In the genomic region with DNA sequence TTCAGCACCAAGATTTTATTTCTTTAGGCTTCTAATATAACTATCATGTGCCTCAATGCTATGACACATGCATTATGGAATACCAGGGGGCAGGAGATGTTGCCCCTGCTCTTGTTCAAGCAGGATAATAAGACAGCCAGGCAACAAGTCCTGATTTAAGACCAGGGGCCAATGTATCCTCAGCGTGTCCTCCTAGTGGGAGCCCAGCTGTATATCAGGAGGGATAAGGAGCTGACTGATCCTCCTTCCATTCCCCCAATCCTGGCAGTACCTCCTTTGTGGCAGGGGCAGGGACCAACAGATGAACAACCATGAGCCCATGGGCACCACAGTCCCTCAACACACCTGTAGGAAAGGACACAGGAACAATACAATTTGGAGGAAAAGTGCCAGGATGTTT, we compare ENCODE assay signal across 18 cellular contexts. TPM values are rescaled to one million over a fixed set of nuclear protein-coding genes. Genes with fewer than 3 reads are reported as not detected.
DNase-seq lines count a peak whose midpoint lies in the region; ATAC-seq, FAIRE-seq and TF ChIP-seq lines count a peak whose summit lies in the region.
"Had no signal": no experiment of that assay in that cellular context is flagged by ENCODE, and none has a peak within 500 bp of the region (broad histone marks: within the 10 kb centered on the region; RNA-seq: fewer than 3 reads in every experiment).

No MANE protein-coding gene starts in this region.

- no peak overlapping the region for H4K5ac ChIP-seq in H1 (ENCODE audit: insufficient read length, low read depth, low read length)

- H3K36me3 Mint-ChIP-seq in stimulated activated memory B cell treated with anti-CD40 and anti-IgM and Interleukin-4, amounts not matched to agents 10 μg/mL and 1 μg/mL and 100 μg/mL, for 72 hours = no peaks in the 10 kb centered on the region

- no peaks in the 10 kb centered on the region for H3K9me2 ChIP-seq in MM.1S (replicated peaks; ENCODE audit: insufficient read depth, low read length)

- H3K9me3 ChIP-seq in AG04450 (ENCODE audit: control insufficient read depth, insufficient read depth, low read length) (no peaks in the 10 kb centered on the region), MM.1S (replicated peaks; ENCODE audit: insufficient read depth, low read length) (no peaks in the 10 kb centered on the region), H1 (ENCODE audit: insufficient read depth in 2 of 2, low read depth in 1 of 2, low read length in 1 of 2) (no peaks in the 10 kb centered on the region), gastrocnemius medialis (no peaks in the 10 kb centered on the region)
- H3K9me3 ChIP-seq: prostate gland had no signal

- no peaks in the 10 kb centered on the region for H3K4me1 Mint-ChIP-seq in stimulated activated memory B cell treated with anti-CD40 and anti-IgM and Interleukin-4, amounts not matched to agents 10 μg/mL and 1 μg/mL and 100 μg/mL, for 72 hours

- no peak overlapping the region for H3K23ac ChIP-seq in H1 (ENCODE audit: insufficient read length)

- H3K4me3 Mint-ChIP-seq in stimulated activated memory B cell treated with anti-CD40 and anti-IgM and Interleukin-4, amounts not matched to agents 10 μg/mL and 1 μg/mL and 100 μg/mL, for 72 hours = no peak overlapping the region
- H3K4me3 Mint-ChIP-seq: activated CD8-positive, alpha-beta memory T cell treated with anti-CD3 and anti-CD28 coated beads, Interleukin-2, amount 10 ng/mL, durations not matched to agents 7 days and 5 days; naive thymus-derived CD8-positive, alpha-beta T cell; T-helper 1 cell treated with Interleukin-12 subunit alpha and Interleukin-12 subunit beta and Interleukin-4 antibody, amounts not matched to agents 30 μg/mL and 1 μg/mL, for 36 hours had no signal

- H2BK20ac ChIP-seq in H1 (ENCODE audit: low read length) = no peak overlapping the region

- no peak overlapping the region for H3K4me3 ChIP-seq in AG04450 (ENCODE audit: low read depth, low read length)
- no peak overlapping the region for H3K4me3 ChIP-seq in MM.1S (ENCODE audit: low read length)
- H3K4me3 ChIP-seq in H1 (ENCODE audit: extremely low read depth in 1 of 4, insufficient read depth in 2 of 4, low read depth in 3 of 4, low read length in 4 of 4) = no peak overlapping the region
- H3K4me3 ChIP-seq in gastrocnemius medialis = no peak overlapping the region
- H3K4me3 ChIP-seq: prostate gland had no signal

- H3K79me1 ChIP-seq in H1 (ENCODE audit: low read depth, low read length) = peaks cover 2% of the 10 kb centered on the region

- 89% methylated on average over 1 of the region's 1 CpG; no CpG with 5 or more reads in 1 of the 2 experiments for WGBS in H1 (ENCODE audit: extremely low coverage in 1 of 2, insufficient coverage in 1 of 2, insufficient read length in 1 of 2, insufficient replicate concordance in 2 of 2, low coverage in 1 of 2, low lambda C conversion rate in 2 of 2, missing lambda C conversion rate in 1 of 2), 2 experiments

- no peak for TF ChIP-seq EP300 in H1 (IDR thresholded peaks at IDR 0.05; ENCODE audit: borderline replicate concordance in 1 of 2, low read depth in 2 of 2, low read length in 2 of 2)

- H3K79me2 ChIP-seq in MM.1S (ENCODE audit: low read length) (peaks cover 6% of the 10 kb centered on the region; the same call in 1 of the 2 replicates), H1 (ENCODE audit: control insufficient read depth in 1 of 2, insufficient read depth in 2 of 2, low read length in 2 of 2) (peaks cover 4 to 27% of the 10 kb centered on the region in 2 experiments; a peak in 3 of 4 replicates)

- no peak overlapping the region for H3K4ac ChIP-seq in H1 (replicated peaks; ENCODE audit: insufficient read length, low read depth, low read length)

- TF ChIP-seq POLR2A in H1 (IDR thresholded peaks at IDR 0.05; ENCODE audit: control extremely low read depth in 1 of 2, low read depth in 2 of 2, low read length in 2 of 2) (no peak), gastrocnemius medialis (IDR thresholded peaks at IDR 0.05) (no peak)

- no peak overlapping the region for H3K9ac ChIP-seq in MM.1S (ENCODE audit: low read length)
- no peak overlapping the region for H3K9ac ChIP-seq in H1 (replicated peaks in 1 of 4; ENCODE audit: extremely low read depth in 1 of 4, low read depth in 3 of 4, low read length in 3 of 4)

- H3K27ac Mint-ChIP-seq in stimulated activated memory B cell treated with anti-CD40 and anti-IgM and Interleukin-4, amounts not matched to agents 10 μg/mL and 1 μg/mL and 100 μg/mL, for 72 hours = no peak overlapping the region
- H3K27ac Mint-ChIP-seq: activated CD8-positive, alpha-beta memory T cell treated with anti-CD3 and anti-CD28 coated beads, Interleukin-2, amount 10 ng/mL, durations not matched to agents 7 days and 5 days; naive thymus-derived CD8-positive, alpha-beta T cell; T-helper 1 cell treated with Interleukin-12 subunit alpha and Interleukin-12 subunit beta and Interleukin-4 antibody, amounts not matched to agents 30 μg/mL and 1 μg/mL, for 36 hours had no signal

- peak in 1 of 2 experiments; percentile 5; a peak in 1 of 4 replicates for TF ChIP-seq RAD21 in H1 (IDR thresholded peaks at IDR 0.05 in 1 of 2, conservative IDR thresholded peaks at IDR 0.05 in 1 of 2; ENCODE audit: low read depth in 2 of 2, low read length in 2 of 2)

- no peak overlapping the region for H3K14ac ChIP-seq in H1 (ENCODE audit: insufficient read length)

- peaks cover 14% of the 10 kb centered on the region for H3F3A ChIP-seq in MM.1S (ENCODE audit: insufficient read depth, low read length)

- peak overlapping the region; percentile 41; the same call in 1 of the 2 replicates for H3K4me2 ChIP-seq in MM.1S (ENCODE audit: low read depth, low read length)
- H3K4me2 ChIP-seq in H1 (ENCODE audit: insufficient read depth in 1 of 2, low read depth in 2 of 2, low read length in 2 of 2) = no peak overlapping the region

- no peak overlapping the region for H3K18ac ChIP-seq in H1 (ENCODE audit: extremely low read depth, low read length)

- H4K8ac ChIP-seq in H1 (ENCODE audit: extremely low read depth, insufficient read depth, low read length) = no peak overlapping the region

- H2BK15ac ChIP-seq in H1 (ENCODE audit: low read length) = no peak overlapping the region

- H2BK5ac ChIP-seq in H1 (ENCODE audit: low read depth, low read length) = no peak overlapping the region

- FAIRE-seq in H1 (lab: Jason Lieb, UNC) = no peak

- POLR2A ChIA-PET in AG04450 (lab: Yijun Ruan, JAX) = no interaction called here
- POLR2A ChIA-PET in H1 (lab: Charles Lee; ENCODE audit: partially characterized antibody) = no interaction called here

- H2AK5ac ChIP-seq in H1 (ENCODE audit: low read depth, low read length) = no peak overlapping the region

- TF ChIP-seq CTCF in AG04450 (IDR thresholded peaks at IDR 0.05; ENCODE audit: low read depth, low read length) (peak; percentile 17; the same call in 1 of the 2 replicates), MM.1S (IDR thresholded peaks at IDR 0.05; ENCODE audit: low read length) (no peak), H1 (IDR thresholded peaks at IDR 0.05; ENCODE audit: control extremely low read depth in 1 of 3, insufficient read depth in 1 of 3, low read depth in 1 of 3, low read length in 3 of 3) (peak in 2 of 3 experiments; percentile 6 to 20; a peak in 2 of 4 replicates), gastrocnemius medialis (IDR thresholded peaks at IDR 0.05 in 4 of 5, conservative IDR thresholded peaks at IDR 0.05 in 1 of 5) (no peak)

- H3K27ac ChIP-seq in AG04450 (ENCODE audit: low read depth, low read length) (no peak overlapping the region), MM.1S (ENCODE audit: low read length) (no peak overlapping the region), H1 (ENCODE audit: low read depth, low read length) (no peak overlapping the region), gastrocnemius medialis (peak overlapping the region; percentile 92 to 97 (median 93))

- peaks cover 81% of the 10 kb centered on the region for H3K27me3 Mint-ChIP-seq in stimulated activated memory B cell treated with anti-CD40 and anti-IgM and Interleukin-4, amounts not matched to agents 10 μg/mL and 1 μg/mL and 100 μg/mL, for 72 hours

- no peaks in the 10 kb centered on the region for H3K27me3 ChIP-seq in AG04450 (ENCODE audit: control insufficient read depth, insufficient read depth, low read length)
- no peaks in the 10 kb centered on the region for H3K27me3 ChIP-seq in MM.1S (replicated peaks; ENCODE audit: insufficient read depth, low read length)
- H3K27me3 ChIP-seq in H1 (replicated peaks in 1 of 4; ENCODE audit: control insufficient read depth in 3 of 4, extremely low read depth in 1 of 4, insufficient read depth in 3 of 4, low read length in 3 of 4) = no peaks in the 10 kb centered on the region
- no peaks in the 10 kb centered on the region for H3K27me3 ChIP-seq in gastrocnemius medialis

- CTCF ChIA-PET in AG04450 (lab: Charles Lee) = no interaction called here
- CTCF ChIA-PET in H1 (lab: Charles Lee; ENCODE audit: partially characterized antibody) = interaction anchor here (1.1 to 3.0 kb wide), 4 partner anchors 10 to 90 kb away, joined by 3 to 8 read pairs (median 4); no protein-coding TSS in a partner anchor

- no peak overlapping the region for H4K91ac ChIP-seq in H1 (replicated peaks; ENCODE audit: insufficient read length, low read length)

- H3K56ac ChIP-seq in H1 (replicated peaks; ENCODE audit: insufficient read length, low read depth, low read length) = no peak overlapping the region

- ATAC-seq in gastrocnemius medialis = no peak
- no peak for ATAC-seq in HG03159 (IDR thresholded peaks at IDR 0.05; ENCODE audit: unreplicated experiment)
- ATAC-seq in HG03378 (IDR thresholded peaks at IDR 0.05; ENCODE audit: unreplicated experiment) = no peak
- no peak for ATAC-seq in stimulated activated memory B cell treated with anti-CD40 and anti-IgM and Interleukin-4, amounts not matched to agents 10 μg/mL and 1 μg/mL and 100 μg/mL, for 72 hours
- ATAC-seq: activated CD8-positive, alpha-beta memory T cell treated with anti-CD3 and anti-CD28 coated beads, Interleukin-2, amount 10 ng/mL, durations not matched to agents 7 days and 5 days; naive thymus-derived CD8-positive, alpha-beta T cell had no signal

- no peaks in the 10 kb centered on the region for H3K36me3 ChIP-seq in MM.1S (replicated peaks; ENCODE audit: insufficient read depth, low read length)
- peaks cover 0 to 22% (median 4%) of the 10 kb centered on the region in 4 experiments; a peak in 4 of 8 replicates for H3K36me3 ChIP-seq in H1 (ENCODE audit: control insufficient read depth in 2 of 4, insufficient read depth in 4 of 4, low read length in 3 of 4)
- peaks cover 0 to 32% of the 10 kb centered on the region in 2 donors for H3K36me3 ChIP-seq in gastrocnemius medialis
- H3K36me3 ChIP-seq: prostate gland had no signal

- no peaks in the 10 kb centered on the region for H3K9me3 Mint-ChIP-seq in stimulated activated memory B cell treated with anti-CD40 and anti-IgM and Interleukin-4, amounts not matched to agents 10 μg/mL and 1 μg/mL and 100 μg/mL, for 72 hours
- H3K9me3 Mint-ChIP-seq: naive thymus-derived CD8-positive, alpha-beta T cell; T-helper 1 cell treated with Interleukin-12 subunit alpha and Interleukin-12 subunit beta and Interleukin-4 antibody, amounts not matched to agents 30 μg/mL and 1 μg/mL, for 36 hours had no signal

- no peaks in the 10 kb centered on the region; the same call in 1 of the 2 replicates for H3K23me2 ChIP-seq in H1 (ENCODE audit: low read depth, low read length)

- H3K4me1 ChIP-seq in MM.1S (ENCODE audit: low read length) (peaks cover 26% of the 10 kb centered on the region), H1 (replicated peaks in 1 of 4; ENCODE audit: control insufficient read depth in 3 of 4, insufficient read depth in 4 of 4, low read length in 3 of 4) (peaks cover 0 to 10% (median 2%) of the 10 kb centered on the region in 4 experiments; a peak in 2 of 7 replicates), gastrocnemius medialis (peaks cover 60 to 66% of the 10 kb centered on the region in 2 donors)
- H3K4me1 ChIP-seq: prostate gland had no signal

- H2BK12ac ChIP-seq in H1 (ENCODE audit: low read depth, low read length) = no peak overlapping the region

- H2AFZ ChIP-seq in MM.1S (ENCODE audit: low read length) = no peak overlapping the region
- H2AFZ ChIP-seq in H1 (ENCODE audit: low read length) = no peak overlapping the region

- intact Hi-C loops in gastrocnemius medialis (cut with DNase I; ENCODE audit: low total_unique reads) = no loop called here

- H4K20me1 ChIP-seq in MM.1S (ENCODE audit: insufficient read depth, low read length) = no peaks in the 10 kb centered on the region
- peaks cover 0 to 5% of the 10 kb centered on the region in 2 experiments for H4K20me1 ChIP-seq in H1 (replicated peaks in 1 of 2; ENCODE audit: control insufficient read depth in 1 of 2, insufficient read depth in 2 of 2, low read length in 2 of 2)

- in situ Hi-C loops in gastrocnemius medialis (cut with MboI; ENCODE audit: low sequenced_read_pairs in 4 of 4) = no loop called here

- H2BK120ac ChIP-seq in H1 (replicated peaks; ENCODE audit: low read depth, low read length) = no peak overlapping the region

- DNase-seq in AG04450 (ENCODE audit: low read depth, low spot score) = no peak
- DNase-seq in MM.1S = no peak
- no peak for DNase-seq in H1 (ENCODE audit: low read depth in 1 of 2, low spot score in 2 of 2)
- DNase-seq in gastrocnemius medialis = no peak
- DNase-seq in DMS53 (lab: John Stamatoyannopoulos, UW) = no peak
- DNase-seq: activated CD4-positive, CD25-positive, alpha-beta regulatory T cell treated with anti-CD3 and anti-CD28 coated beads, Interleukin-2, amount 50 U/mL, for 72 hours; activated CD8-positive, alpha-beta memory T cell treated with anti-CD3 and anti-CD28 coated beads, Interleukin-2, amount 10 ng/mL, durations not matched to agents 7 days and 5 days; activated gamma-delta T cell; COR-L47; GF-D8; naive thymus-derived CD8-positive, alpha-beta T cell; NCI-H2107; NCI-H774 had no signal

RNA-seq across cellular contexts. Expression of a gene that starts 29.3 kb away (rescaled TPM):
- polyA plus RNA-seq in AG04450 (2011; rRNA removed) (37.2 and 42.8 TPM in 2 replicates), H1 (2011; rRNA removed) (15.3 and 18.7 TPM in 2 replicates)
- 91.1 and 133 TPM in 2 replicates for polyA minus RNA-seq in AG04450 (2011; rRNA and poly(A)+ RNA removed)
- 67.4 and 69.6 TPM in 2 replicates for total RNA-seq in H1 (2021; fragmentation: NEBNext Ultra II Directional; extraction: Animal tissue kit (Norgen Biotek cat#: 25700))
- polyA plus RNA-seq in H1 (2011; cell fraction: cytosol; rRNA removed) = 16.5 TPM
- 30.5 TPM for polyA plus RNA-seq in H1 (2011; cell fraction: nucleus; rRNA removed)
- polyA plus RNA-seq in H1 (2012, experiment 1 of 2) = 18.9 to 26.5 TPM (median 22.1 TPM) in 4 replicates
- polyA plus RNA-seq in H1 (2012, experiment 2 of 2) = 3.3 TPM
- 42.6 TPM for polyA plus RNA-seq in H1 (2013, experiment 1 of 2)
- polyA plus RNA-seq in H1 (2013, experiment 2 of 2) = 46.0 TPM
- polyA minus RNA-seq in H1 (2011; rRNA and poly(A)+ RNA removed) = 94.9 and 112 TPM in 2 replicates
- polyA minus RNA-seq in H1 (2011; cell fraction: cytosol; rRNA and poly(A)+ RNA removed) = 33.2 TPM
- polyA minus RNA-seq in H1 (2011; cell fraction: nucleus; rRNA and poly(A)+ RNA removed) = 97.3 TPM
- total RNA-seq in gastrocnemius medialis = 100 to 1,000 TPM in 3 of 4 donors, 10 to 100 TPM in 1; 93.7 to 226 (median 190) TPM

RNA-seq across cellular contexts. Expression of a gene that starts 57.8 kb away (rescaled TPM):
- polyA plus RNA-seq in AG04450 (2011; rRNA removed) = 127 and 151 TPM in 2 replicates
- 39.1 and 54.5 TPM in 2 replicates for polyA minus RNA-seq in AG04450 (2011; rRNA and poly(A)+ RNA removed)
- 147 and 166 TPM in 2 replicates for total RNA-seq in H1 (2021; fragmentation: NEBNext Ultra II Directional; extraction: Animal tissue kit (Norgen Biotek cat#: 25700))
- 73.3 and 140 TPM in 2 replicates for polyA plus RNA-seq in H1 (2011; rRNA removed)
- polyA plus RNA-seq in H1 (2011; cell fraction: cytosol; rRNA removed) = 127 TPM
- polyA plus RNA-seq in H1 (2011; cell fraction: nucleus; rRNA removed) = 46.0 TPM
- polyA plus RNA-seq in H1 (2012, experiment 1 of 2) = 126 to 142 TPM (median 133 TPM) in 4 replicates
- 31.6 TPM for polyA plus RNA-seq in H1 (2012, experiment 2 of 2)
- polyA plus RNA-seq in H1 (2013, experiment 1 of 2) = 76.2 TPM
- 73.7 TPM for polyA plus RNA-seq in H1 (2013, experiment 2 of 2)
- 84.5 and 90.3 TPM in 2 replicates for polyA minus RNA-seq in H1 (2011; rRNA and poly(A)+ RNA removed)
- polyA minus RNA-seq in H1 (2011; cell fraction: cytosol; rRNA and poly(A)+ RNA removed) = 60.9 TPM
- polyA minus RNA-seq in H1 (2011; cell fraction: nucleus; rRNA and poly(A)+ RNA removed) = 26.5 TPM
- 10 to 100 TPM; 63.5 to 82.5 (median 78.2) TPM for total RNA-seq in gastrocnemius medialis

Comparison
In these comparisons a context has a peak if more than half of its experiments do, and no peak if none do; other contexts are left out.
1. H3K27ac ChIP-seq: peak in gastrocnemius medialis (4 of 4); none in AG04450 (single experiment), MM.1S (single experiment) and H1 (single experiment).
2. CTCF ChIP-seq: peak in AG04450 (single experiment) and H1 (2 of 3); none in MM.1S (single experiment) and gastrocnemius medialis (0 of 5).